ENCODE assay signal across 12 cellular contexts in genomic region chr1:2523191-2523890, GRCh38. TPM values are rescaled to one million over a fixed set of nuclear protein-coding genes. Genes with fewer than 3 reads are reported as not detected.
DNase-seq lines count a peak whose midpoint lies in the region; ATAC-seq and TF ChIP-seq lines count a peak whose summit lies in the region.
"Had no signal": no experiment of that assay in that cellular context is flagged by ENCODE, and none has a peak within 500 bp of the region (broad histone marks: within the 10 kb centered on the region; RNA-seq: fewer than 3 reads in every experiment).

No MANE protein-coding gene starts in this region.

- H2AFZ ChIP-seq in H9 (ENCODE audit: low read length) = no peak overlapping the region

- no peak overlapping the region for H3K23ac ChIP-seq in H9 (ENCODE audit: insufficient read length, low read depth, low read length)

- H2BK20ac ChIP-seq in H9 (ENCODE audit: low read depth, low read length, poor library complexity, severe bottlenecking) = no peak overlapping the region

- H3K36me3 ChIP-seq in effector memory CD4-positive, alpha-beta T cell (ENCODE audit: control insufficient read depth, insufficient read depth, low read length) = peaks cover 32% of the 10 kb centered on the region
- peaks cover 0 to 35% of the 10 kb centered on the region in 2 donors for H3K36me3 ChIP-seq in gastrocnemius medialis
- peaks cover 31 to 34% of the 10 kb centered on the region in 2 donors for H3K36me3 ChIP-seq in ascending aorta

- DNase-seq in H9 = peak; percentile 59
- DNase-seq in effector memory CD4-positive, alpha-beta T cell = no peak
- DNase-seq in gastrocnemius medialis = peak; percentile 30 to 70
- DNase-seq in ascending aorta (ENCODE audit: low spot score in 2 of 2) = no peak
- DNase-seq in activated effector memory CD4-positive, alpha-beta T cell treated with anti-CD3 and anti-CD28 coated beads, Interleukin-2, amount 50 U/mL, for 16 hours = no peak
- DNase-seq: left lung, NCI-H1417 treated with DMSO at 0.1 percent for 48 hours had no signal

- peaks cover 17% of the 10 kb centered on the region for H3K27me3 Mint-ChIP-seq in H9 (ENCODE audit: low read depth)

- no peak overlapping the region for H4K91ac ChIP-seq in H9 (ENCODE audit: insufficient read length, low read depth, low read length)

- peak in 1 of 2 donors; percentile 36 for TF ChIP-seq POLR2A in gastrocnemius medialis (IDR thresholded peaks at IDR 0.05)

- peaks cover 26 to 34% (median 26%) of the 10 kb centered on the region in 3 experiments for H3K36me3 Mint-ChIP-seq in H9 (ENCODE audit: insufficient read depth in 1 of 3, low read depth in 3 of 3)

- TF ChIP-seq CTCF in H9 (conservative IDR thresholded peaks at IDR 0.05) (peak; percentile 43), WI38 (IDR thresholded peaks at IDR 0.05; ENCODE audit: low read depth, low read length) (no peak), gastrocnemius medialis (IDR thresholded peaks at IDR 0.05 in 4 of 5, conservative IDR thresholded peaks at IDR 0.05 in 1 of 5) (peak in 1 of 5 experiments; percentile 12), ascending aorta (IDR thresholded peaks at IDR 0.05) (no peak)

- no peak for ATAC-seq in gastrocnemius medialis
- ATAC-seq in HG03095 (IDR thresholded peaks at IDR 0.05; ENCODE audit: unreplicated experiment) = no peak
- ATAC-seq in GM18873 (IDR thresholded peaks at IDR 0.05; ENCODE audit: low FRiP score, unreplicated experiment) = no peak
- ATAC-seq: left lung had no signal

- no peak overlapping the region for H2AK5ac ChIP-seq in H9 (ENCODE audit: insufficient read length, low read length)

- H3K27me3 ChIP-seq in H9 (ENCODE audit: insufficient read depth, low read length) (peaks cover 12% of the 10 kb centered on the region; the same call in 1 of the 2 replicates), gastrocnemius medialis (no peaks in the 10 kb centered on the region), ascending aorta (no peaks in the 10 kb centered on the region)
- no peaks in the 10 kb centered on the region for H3K27me3 ChIP-seq in effector memory CD4-positive, alpha-beta T cell (replicated peaks; ENCODE audit: control insufficient read depth, insufficient read depth, low read length, poor library complexity, severe bottlenecking)

- no peak overlapping the region for H2BK15ac ChIP-seq in H9 (ENCODE audit: low read depth, low read length)

- no peak overlapping the region for H3K4me2 ChIP-seq in H9 (ENCODE audit: insufficient read depth, insufficient read length, low read length)

- H3K4me1 Mint-ChIP-seq in H9 = peaks cover 20 to 24% of the 10 kb centered on the region in 2 experiments

- H3K18ac ChIP-seq in H9 (ENCODE audit: insufficient read length, low read depth, low read length) = no peak overlapping the region

- H2BK5ac ChIP-seq in H9 (ENCODE audit: insufficient read length, low read length) = no peak overlapping the region

- H3K4me3 ChIP-seq in WI38 (ENCODE audit: low read depth, low read length) = 0 out of 2 replicates have a peak overlapping the region, but pooled peaks have one; percentile 11
- H3K4me3 ChIP-seq in effector memory CD4-positive, alpha-beta T cell (ENCODE audit: insufficient read depth, low read depth, low read length, poor library complexity, severe bottlenecking) = peak overlapping the region; percentile 84
- peak overlapping the region in 3 of 4 donors; percentile 22 to 99 (median 91) for H3K4me3 ChIP-seq in gastrocnemius medialis
- no peak overlapping the region for H3K4me3 ChIP-seq in ascending aorta
- H3K4me3 ChIP-seq: HAP-1, left lung had no signal

- in situ Hi-C loops in gastrocnemius medialis (cut with MboI; ENCODE audit: low sequenced_read_pairs in 4 of 4) = no loop called here

- H3K9me3 ChIP-seq in H9 (ENCODE audit: control insufficient read depth, low read depth, low read length) = no peaks in the 10 kb centered on the region
- no peaks in the 10 kb centered on the region for H3K9me3 ChIP-seq in effector memory CD4-positive, alpha-beta T cell (ENCODE audit: control insufficient read depth, low read length)
- no peaks in the 10 kb centered on the region for H3K9me3 ChIP-seq in gastrocnemius medialis
- H3K9me3 ChIP-seq in ascending aorta = no peaks in the 10 kb centered on the region
- H3K9me3 ChIP-seq: HAP-1, left lung had no signal

- H3K79me2 ChIP-seq in H9 (ENCODE audit: insufficient read depth, low read length) = peaks cover 25% of the 10 kb centered on the region; the same call in 1 of the 2 replicates

- intact Hi-C loops in gastrocnemius medialis (cut with DNase I; ENCODE audit: low total_unique reads) = no loop called here
- intact Hi-C loops in ascending aorta (cut with DNase I) = no loop called here

- no peak overlapping the region for H3K27ac ChIP-seq in H9 (ENCODE audit: insufficient read length, low read depth, low read length)
- H3K27ac ChIP-seq in effector memory CD4-positive, alpha-beta T cell (ENCODE audit: insufficient read depth, low read length, poor library complexity, severe bottlenecking) = peak overlapping the region; percentile 69
- peak overlapping the region; percentile 85 to 95 (median 88) for H3K27ac ChIP-seq in gastrocnemius medialis
- H3K27ac ChIP-seq in ascending aorta = no peak overlapping the region
- H3K27ac ChIP-seq: left lung had no signal

- no peak overlapping the region for H3K9ac ChIP-seq in H9 (ENCODE audit: extremely low read depth, insufficient read length, low read length)

- H3K4me3 Mint-ChIP-seq in H9 = no peak overlapping the region

- no peak overlapping the region for H3K27ac Mint-ChIP-seq in H9

- H2BK120ac ChIP-seq in H9 (ENCODE audit: low read depth, low read length, poor library complexity, severe bottlenecking) = no peak overlapping the region

- H3K4me1 ChIP-seq in H9 (ENCODE audit: insufficient read depth, low read length) = peaks cover 2% of the 10 kb centered on the region; the same call in 1 of the 2 replicates
- peaks cover 40% of the 10 kb centered on the region for H3K4me1 ChIP-seq in effector memory CD4-positive, alpha-beta T cell (ENCODE audit: control insufficient read depth, insufficient read depth, low read length, poor library complexity, severe bottlenecking)
- H3K4me1 ChIP-seq in gastrocnemius medialis = peaks cover 46 to 50% of the 10 kb centered on the region in 2 donors
- peaks cover 20 to 35% of the 10 kb centered on the region in 2 donors for H3K4me1 ChIP-seq in ascending aorta

- peaks cover 16% of the 10 kb centered on the region for H3K79me1 ChIP-seq in H9 (ENCODE audit: insufficient read depth, low read depth, low read length, poor library complexity, severe bottlenecking)

- no peaks in the 10 kb centered on the region; a peak in 2 of 5 replicates for H3K9me3 Mint-ChIP-seq in H9

- no peak overlapping the region for H3K56ac ChIP-seq in H9 (ENCODE audit: insufficient read length, low read depth, low read length)

- H3K23me2 ChIP-seq in H9 (ENCODE audit: insufficient read length, low read depth, low read length, poor library complexity, severe bottlenecking) = peaks cover 11% of the 10 kb centered on the region

- H3K4ac ChIP-seq in H9 (ENCODE audit: low read depth, low read length) = no peak overlapping the region

- no peak overlapping the region for H4K8ac ChIP-seq in H9 (replicated peaks; ENCODE audit: insufficient read length, low read depth, low read length)

- H3T11ph ChIP-seq in H9 (ENCODE audit: low read length) = no peak overlapping the region

- H4K20me1 ChIP-seq in H9 (ENCODE audit: control insufficient read depth, insufficient read depth, insufficient read length) = no peaks in the 10 kb centered on the region

- no peak overlapping the region for H4K5ac ChIP-seq in H9 (ENCODE audit: insufficient read length, low read depth, low read length)

- no peak overlapping the region for H2BK12ac ChIP-seq in H9 (ENCODE audit: insufficient read length, low read depth, low read length)

- no peak overlapping the region for H3K14ac ChIP-seq in H9 (ENCODE audit: insufficient read depth, low read length)

- WGBS in H9 (ENCODE audit: extremely low coverage, insufficient read length, low lambda C conversion rate) = no CpG with 5 or more reads among the region's 32 CpGs

RNA-seq across cellular contexts. Expression of gene PANK4, which starts 3.1 kb away (rescaled TPM):
- total RNA-seq in H9 (2021) (32.2 and 34.8 TPM in 2 replicates), gastrocnemius medialis (10 to 100 TPM; 27.5 to 54.2 (median 38.5) TPM), ascending aorta (80.5 TPM)

RNA-seq across cellular contexts. Expression of gene HES5, which starts 6.7 kb away (rescaled TPM):
- total RNA-seq in H9 (2021) (not detected in 2 replicates), gastrocnemius medialis (under 1 TPM in 1 of 4 donors, not detected in 3; 0.49 TPM), ascending aorta (not detected)
- total RNA-seq: G401 had no signal

RNA-seq across cellular contexts. Expression of gene TNFRSF14, which starts 32.8 kb away (rescaled TPM):
- total RNA-seq in H9 (2021) (0.29 and 0.57 TPM in 2 replicates), gastrocnemius medialis (10 to 100 TPM in 1 of 4 donors, 1 to 10 TPM in 3; 3.4 to 11.5 (median 5.0) TPM), ascending aorta (141 TPM)

RNA-seq across cellular contexts. Expression of gene PLCH2, which starts 47.3 kb away (rescaled TPM):
- total RNA-seq in H9 (2021) = 0.09 and 0.18 TPM in 2 replicates
- not detected for total RNA-seq in gastrocnemius medialis
- total RNA-seq in ascending aorta = not detected

Comparison
In these comparisons a context has a peak if more than half of its experiments do, and no peak if none do; other contexts are left out.
1. DNase-seq: peak in H9 (single experiment) and gastrocnemius medialis (2 of 2); none in effector memory CD4-positive, alpha-beta T cell (0 of 3), ascending aorta (0 of 2) and activated effector memory CD4-positive, alpha-beta T cell treated with anti-CD3 and anti-CD28 coated beads, Interleukin-2, amount 50 U/mL, for 16 hours (single experiment).
2. H3K27ac ChIP-seq: peak in effector memory CD4-positive, alpha-beta T cell (single experiment) and gastrocnemius medialis (4 of 4); none in H9 (single experiment) and ascending aorta (0 of 2).
3. H3K4me3 ChIP-seq: peak in WI38 (single experiment), effector memory CD4-positive, alpha-beta T cell (single experiment) and gastrocnemius medialis (3 of 4); none in ascending aorta (0 of 2).
4. RNA of gene TNFRSF14, which starts 32.8 kb away (total RNA-seq): 141 TPM in ascending aorta (single experiment); 3.4 to 11.5 TPM in gastrocnemius medialis and 0.29 to 0.57 TPM in H9; every median in the first group is over 10 times any median in the second.